ENCODE assay signal across 9 cellular contexts in the genomic region with DNA sequence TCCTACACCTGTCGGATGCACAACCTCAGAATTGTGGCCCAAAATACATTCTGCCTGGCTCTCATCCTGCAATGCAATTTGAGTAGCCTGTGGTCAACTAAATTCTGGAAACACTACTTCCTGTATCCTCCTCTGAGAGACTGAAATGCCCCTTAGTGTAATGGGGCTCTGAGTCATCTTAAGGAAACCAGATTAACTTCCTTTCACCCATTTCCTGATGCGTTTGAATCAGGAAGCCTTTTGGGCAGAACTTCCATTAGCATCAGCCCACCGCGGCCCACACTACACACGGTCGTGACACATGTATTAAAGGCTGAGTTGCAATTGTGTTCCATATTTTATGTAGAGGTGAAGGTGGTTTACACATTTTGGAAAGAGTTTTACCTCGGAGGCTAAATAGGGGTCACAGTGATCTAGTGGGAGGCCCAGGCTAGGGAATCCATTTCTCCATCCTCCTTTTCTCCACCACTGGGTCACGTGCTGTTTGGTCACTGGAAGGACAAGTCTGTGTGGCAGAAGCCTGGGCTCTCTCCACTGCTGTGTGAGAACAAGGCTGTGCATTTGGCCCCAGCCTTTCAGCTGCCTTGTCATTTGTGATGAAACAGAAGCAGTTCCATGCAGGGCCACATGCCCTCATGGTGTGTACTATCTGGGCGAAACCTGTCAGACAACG. TPM values are rescaled to one million over a fixed set of nuclear protein-coding genes. Genes with fewer than 3 reads are reported as not detected.
DNase-seq lines count a peak whose midpoint lies in the region; ATAC-seq lines count a peak whose summit lies in the region.
"Had no signal": no experiment of that assay in that cellular context is flagged by ENCODE, and none has a peak within 500 bp of the region (broad histone marks: within the 10 kb centered on the region; RNA-seq: fewer than 3 reads in every experiment).

No MANE protein-coding gene starts in this region.

- H3K27me3 Mint-ChIP-seq in CD8-positive, alpha-beta memory T cell, result no peaks in the 10 kb centered on the region

- POLR2A ChIA-PET in CD8-positive, alpha-beta memory T cell (lab: Charles Lee), result no interaction called here

- H3K9me3 Mint-ChIP-seq in CD8-positive, alpha-beta memory T cell, result no peaks in the 10 kb centered on the region

- no peak for DNase-seq in CD8-positive, alpha-beta memory T cell
- DNase-seq in UCSD-AML1 (lab: John Stamatoyannopoulos, UW; ENCODE audit: unreplicated experiment) (peak; percentile 72), kidney tubule cell (ENCODE audit: low spot score) (peak; percentile 85), iPS-NIHi7 (ENCODE audit: extremely low spot score) (no peak), DMS 273 (lab: John Stamatoyannopoulos, UW; ENCODE audit: unreplicated experiment) (no peak)

- ATAC-seq in HG03378 (IDR thresholded peaks at IDR 0.05; ENCODE audit: unreplicated experiment) (peak; percentile 41), GM19035 (IDR thresholded peaks at IDR 0.05; ENCODE audit: unreplicated experiment) (no peak), HG02973 (IDR thresholded peaks at IDR 0.05; ENCODE audit: unreplicated experiment) (no peak)

- H3K27ac ChIP-seq in CD8-positive, alpha-beta memory T cell (ENCODE audit: low read depth, low read length), result no peak overlapping the region

- H3K36me3 ChIP-seq in CD8-positive, alpha-beta memory T cell (ENCODE audit: insufficient read depth, low read length), result no peaks in the 10 kb centered on the region

- peaks cover 41 to 42% (median 42%) of the 10 kb centered on the region in 3 donors for H3K4me1 Mint-ChIP-seq in CD8-positive, alpha-beta memory T cell

- H3K4me1 ChIP-seq in CD8-positive, alpha-beta memory T cell (ENCODE audit: insufficient read depth, low read length), result peaks cover 15% of the 10 kb centered on the region

- H3K4me3 Mint-ChIP-seq in CD8-positive, alpha-beta memory T cell, result peak overlapping the region in 5 of 7 donors; percentile 7 to 47 (median 32)

- H3K27ac Mint-ChIP-seq in CD8-positive, alpha-beta memory T cell, result peak overlapping the region; percentile 38 to 96 (median 89)

- no peak overlapping the region for H3K4me3 ChIP-seq in CD8-positive, alpha-beta memory T cell (ENCODE audit: low read length)
- H3K4me3 ChIP-seq: skin epidermis had no signal

- no peaks in the 10 kb centered on the region for H3K9me3 ChIP-seq in CD8-positive, alpha-beta memory T cell (ENCODE audit: low read length)

- H3K36me3 Mint-ChIP-seq in CD8-positive, alpha-beta memory T cell, result peaks cover 0 to 14% (median 3%) of the 10 kb centered on the region in 3 donors

- CTCF ChIA-PET in CD8-positive, alpha-beta memory T cell (lab: Charles Lee), result interaction anchor here (1.2 kb wide), 1 partner anchor 8 kb away, joined by 3 read pairs; no protein-coding TSS in a partner anchor

- no peaks in the 10 kb centered on the region for H3K27me3 ChIP-seq in CD8-positive, alpha-beta memory T cell (ENCODE audit: insufficient read depth, low read length, poor library complexity, severe bottlenecking)

RNA-seq across cellular contexts. Expression of gene DAP, which starts 55.9 kb away (rescaled TPM):
- 10 to 100 TPM; 60.0 to 61.5 TPM for total RNA-seq in CD8-positive, alpha-beta memory T cell
- 73.7 TPM for polyA plus RNA-seq in CD8-positive, alpha-beta memory T cell

Comparison
In these comparisons a context has a peak if more than half of its experiments do, and no peak if none do; other contexts are left out.
1. DNase-seq: peak in UCSD-AML1 (single experiment) and kidney tubule cell (single experiment); none in CD8-positive, alpha-beta memory T cell (0 of 5), iPS-NIHi7 (single experiment) and DMS 273 (single experiment).